ENCODE assay signal across 28 cellular contexts in the genomic region with DNA sequence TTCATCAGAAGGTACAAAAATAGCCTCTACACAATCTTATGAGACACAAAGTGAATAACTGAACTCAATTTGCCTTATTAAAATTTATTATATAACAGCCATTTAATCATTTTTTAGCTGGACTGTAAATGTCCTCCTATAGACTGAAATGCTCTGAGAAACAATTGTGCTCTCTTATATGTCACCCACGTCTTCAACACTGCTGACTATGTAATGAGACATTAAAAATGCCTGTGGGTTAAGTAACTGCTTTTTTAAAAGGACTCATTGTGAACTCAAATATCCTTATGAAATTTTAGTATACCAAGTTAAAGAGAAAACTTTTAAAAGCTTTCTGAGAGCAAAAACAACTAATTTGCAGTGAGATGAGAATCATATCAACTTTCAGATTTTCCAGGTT.
"Had no signal": no experiment of that assay in that cellular context is flagged by ENCODE, and none has a peak within 500 bp of the region (broad histone marks: within the 10 kb centered on the region; RNA-seq: fewer than 3 reads in every experiment).

No MANE protein-coding gene starts in this region.

- H3K27me3 ChIP-seq: cardiac muscle cell, colonic mucosa, sigmoid colon, suprapubic skin, tibial artery had no signal

- H3K4me1 ChIP-seq: colonic mucosa, parathyroid adenoma, sigmoid colon, suprapubic skin, tibial artery had no signal

- H3K9me3 ChIP-seq: colonic mucosa, psoas muscle, sigmoid colon, suprapubic skin, tibial artery had no signal

- ATAC-seq: naive thymus-derived CD8-positive, alpha-beta T cell; psoas muscle had no signal

- H3K9ac ChIP-seq: parathyroid adenoma had no signal

- H2AFZ ChIP-seq: parathyroid adenoma had no signal

- H3K36me3 ChIP-seq: cardiac muscle cell, colonic mucosa, sigmoid colon, suprapubic skin, tibial artery had no signal

- DNase-seq: activated CD4-positive, alpha-beta T cell treated with anti-CD3 and anti-CD28 coated beads for 4 hours; activated CD4-positive, alpha-beta T cell treated with anti-CD3 and anti-CD28 coated beads, Interleukin-2, amount 50 U/mL, for 48 hours; activated CD8-positive, alpha-beta memory T cell treated with anti-CD3 and anti-CD28 coated beads, Interleukin-2, amount 50 U/mL, for 4 hours; activated gamma-delta T cell; activated naive CD4-positive, alpha-beta T cell treated with anti-CD3 and anti-CD28 coated beads, Interleukin-2, amount 10 ng/mL, durations not matched to agents 7 days and 5 days; activated naive CD8-positive, alpha-beta T cell treated with anti-CD3 and anti-CD28 coated beads, Interleukin-2, amount 10 ng/mL, durations not matched to agents 7 days and 5 days; activated T-cell treated with anti-CD3 and anti-CD28 coated beads, Interleukin-2, amount 50 U/mL, for 1 hour; amygdala; cerebellar nuclear complex; colonic mucosa; effector CD8-positive, alpha-beta T cell; head of caudate nucleus; hypothalamus; immature natural killer cell; kidney; midbrain; naive thymus-derived CD8-positive, alpha-beta T cell; nucleus accumbens; psoas muscle; sigmoid colon; stimulated activated CD4-positive, alpha-beta T cell treated with anti-CD3 and anti-CD28 coated beads, Interleukin-15, amount 100 ng/mL, for 24 hours; stimulated activated CD4-positive, alpha-beta T cell treated with anti-CD3 and anti-CD28 coated beads, Interleukin-2, amount 100 ng/mL, for 24 hours; stimulated activated naive CD4-positive, alpha-beta T cell; tibial artery had no signal

- H3K27ac ChIP-seq: cardiac muscle cell, colonic mucosa, parathyroid adenoma, psoas muscle, sigmoid colon, suprapubic skin, tibial artery, VCaP had no signal

- H3K4me3 ChIP-seq: cardiac muscle cell, colonic mucosa, psoas muscle, sigmoid colon, suprapubic skin, tibial artery had no signal

- H3K79me2 ChIP-seq: parathyroid adenoma had no signal
